13 cellular contexts compared by ENCODE assay signal in the genomic region with DNA sequence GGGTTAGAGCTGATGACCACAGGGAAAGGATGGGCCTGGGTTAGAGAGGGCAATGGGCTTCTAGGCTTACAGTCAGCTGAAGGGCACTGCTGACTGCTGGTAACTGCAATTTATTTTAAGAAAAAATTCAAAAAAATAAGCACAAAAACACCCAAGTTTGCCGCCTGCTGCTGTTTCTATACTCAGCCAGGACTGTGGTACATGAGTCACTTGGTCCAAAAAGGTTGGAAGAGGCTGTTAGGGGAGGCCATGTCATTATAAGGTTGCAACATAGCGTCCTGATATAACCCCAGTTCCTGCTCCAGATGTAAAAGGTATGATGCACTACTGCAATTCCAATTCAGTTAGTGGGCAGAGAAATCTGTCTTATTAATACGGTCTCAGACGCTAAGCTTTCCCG.
DNase-seq lines count a peak whose midpoint lies in the region; ATAC-seq, FAIRE-seq and TF ChIP-seq lines count a peak whose summit lies in the region.
"Had no signal": no experiment of that assay in that cellular context is flagged by ENCODE, and none has a peak within 500 bp of the region (broad histone marks: within the 10 kb centered on the region; RNA-seq: fewer than 3 reads in every experiment).

No MANE protein-coding gene starts in this region.

- no peak for FAIRE-seq in D721Med (lab: Jason Lieb, UNC)
- FAIRE-seq: endothelial cell of umbilical vein, GM18507 had no signal

- TF ChIP-seq CTCF in Peyer's patch (IDR thresholded peaks at IDR 0.05) (no peak), psoas muscle (IDR thresholded peaks at IDR 0.05) (no peak), D721Med (IDR thresholded peaks at IDR 0.05; ENCODE audit: insufficient read depth, missing control alignments) (no peak)

- no peaks in the 10 kb centered on the region for H3K27me3 ChIP-seq in Peyer's patch
- H3K27me3 ChIP-seq in psoas muscle (ENCODE audit: insufficient read depth in 3 of 3, low read length in 2 of 3), result no peaks in the 10 kb centered on the region
- H3K27me3 ChIP-seq: neural progenitor cell had no signal

- no peaks in the 10 kb centered on the region for H3K27me3 Mint-ChIP-seq in effector memory CD8-positive, alpha-beta T cell

- WGBS in psoas muscle, 3 donors, result 35 to 51% (median 45%) methylated on average over 5 of the region's 5 CpGs

- H3K9me3 Mint-ChIP-seq in effector memory CD8-positive, alpha-beta T cell, result no peaks in the 10 kb centered on the region
- H3K9me3 Mint-ChIP-seq: neural progenitor cell had no signal

- peak; percentile 51 for ATAC-seq in effector memory CD8-positive, alpha-beta T cell (replicated peaks)
- peak; percentile 74 to 93 (median 88) for ATAC-seq in psoas muscle
- no peak for ATAC-seq in HG02759 (IDR thresholded peaks at IDR 0.05; ENCODE audit: unreplicated experiment)

- H3K4me1 Mint-ChIP-seq in effector memory CD8-positive, alpha-beta T cell (ENCODE audit: low read depth in 2 of 2), result peaks cover 76 to 95% of the 10 kb centered on the region in 2 donors

- no peaks in the 10 kb centered on the region for H3K9me3 ChIP-seq in Peyer's patch
- H3K9me3 ChIP-seq in psoas muscle, result no peaks in the 10 kb centered on the region

- intact Hi-C loops in psoas muscle (cut with DNase I), result no loop called here

- H3K27ac Mint-ChIP-seq in effector memory CD8-positive, alpha-beta T cell, result peak overlapping the region; percentile 97
- H3K27ac Mint-ChIP-seq: neural progenitor cell had no signal

- H3K4me1 ChIP-seq in Peyer's patch (peaks cover 0 to 18% (median 11%) of the 10 kb centered on the region in 4 donors), psoas muscle (peaks cover 40% of the 10 kb centered on the region)
- H3K4me1 ChIP-seq: neural progenitor cell had no signal

- H3K36me3 ChIP-seq in Peyer's patch, result peaks cover 0 to 59% (median 0%) of the 10 kb centered on the region in 3 donors
- H3K36me3 ChIP-seq in psoas muscle (ENCODE audit: insufficient read depth in 1 of 2, low read depth in 1 of 2), result peaks cover 7 to 53% of the 10 kb centered on the region in 2 donors
- H3K36me3 ChIP-seq: neural progenitor cell had no signal

- H3K4me3 ChIP-seq in Peyer's patch (no peak overlapping the region), psoas muscle (no peak overlapping the region)
- H3K4me3 ChIP-seq: neural progenitor cell had no signal

- H3K27ac ChIP-seq in Peyer's patch, result peak overlapping the region; percentile 3 to 59 (median 22)
- H3K27ac ChIP-seq in psoas muscle, result peak overlapping the region; percentile 24
- H3K27ac ChIP-seq: neural progenitor cell, VCaP had no signal

- peak overlapping the region; percentile 55 to 96 for H3K4me3 Mint-ChIP-seq in effector memory CD8-positive, alpha-beta T cell
- H3K4me3 Mint-ChIP-seq: neural progenitor cell had no signal

- H3K36me3 Mint-ChIP-seq in effector memory CD8-positive, alpha-beta T cell (ENCODE audit: insufficient read depth), result peaks cover 99% of the 10 kb centered on the region

- no peak for TF ChIP-seq POLR2A in Peyer's patch (IDR thresholded peaks at IDR 0.05)

- DNase-seq in ELR (ENCODE audit: low read depth) (peak; percentile 97), Peyer's patch (no peak), psoas muscle (no peak), DMS53 treated with DMSO at 0.1 percent for 48 hours (lab: John Stamatoyannopoulos, UW; ENCODE audit: unreplicated experiment) (no peak), D721Med (ENCODE audit: insufficient read length, low spot score) (no peak)
- DNase-seq in effector memory CD8-positive, alpha-beta T cell, result no peak
- DNase-seq in stimulated activated naive CD4-positive, alpha-beta T cell (lab: John Stamatoyannopoulos, UW), result no peak
- DNase-seq: NCI-H1105 treated with DMSO at 0.1 percent for 48 hours had no signal
